Comparison of ENCODE assay signal across 19 cellular contexts in the genomic region with DNA sequence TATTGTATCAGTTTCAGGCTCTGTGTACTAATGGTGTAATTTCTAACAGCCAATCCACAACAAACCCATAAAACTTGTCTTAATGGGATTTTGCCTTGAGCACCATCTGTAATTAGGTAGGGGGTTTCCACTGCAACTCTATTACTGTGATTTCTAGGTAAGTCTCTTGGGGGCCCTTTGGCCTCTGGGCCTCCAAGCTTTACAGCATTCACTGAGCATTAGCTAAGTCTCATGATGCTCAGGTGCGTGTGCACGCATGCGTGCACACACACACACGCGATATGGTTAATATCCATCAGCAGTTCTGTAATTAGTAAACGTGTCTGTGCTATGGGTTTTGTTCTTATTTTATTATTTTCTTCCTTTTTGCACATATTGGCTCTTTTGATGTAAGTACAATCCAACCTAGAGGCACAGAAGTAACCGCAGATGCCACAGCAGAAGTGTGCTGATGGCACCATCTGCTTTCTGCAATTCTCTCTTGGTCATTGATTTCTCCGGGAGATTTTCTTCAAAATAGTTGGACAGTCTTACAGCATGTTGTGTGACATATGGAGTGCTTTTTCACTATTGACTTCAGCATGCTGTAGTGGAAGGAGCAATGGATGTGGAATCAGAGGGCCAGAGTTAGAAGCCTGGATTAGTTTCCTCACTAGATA.
DNase-seq lines count a peak whose midpoint lies in the region; TF ChIP-seq lines count a peak whose summit lies in the region.
"Had no signal": no experiment of that assay in that cellular context is flagged by ENCODE, and none has a peak within 500 bp of the region (broad histone marks: within the 10 kb centered on the region; RNA-seq: fewer than 3 reads in every experiment).

No MANE protein-coding gene starts in this region.

- H3K4me3 Mint-ChIP-seq in endothelial cell (ENCODE audit: unreplicated experiment), result no peak overlapping the region

- TF ChIP-seq CTCF in WERI-Rb-1 (IDR thresholded peaks at IDR 0.05; ENCODE audit: low read depth, low read length), result no peak
- no peak for TF ChIP-seq CTCF in endothelial cell (IDR thresholded peaks at IDR 0.05; ENCODE audit: unreplicated experiment)

- no peaks in the 10 kb centered on the region for H3K36me3 Mint-ChIP-seq in endothelial cell (ENCODE audit: low read depth, unreplicated experiment)

- H3K27ac ChIP-seq in WERI-Rb-1, result peak overlapping the region; percentile 34
- H3K27ac ChIP-seq: PC-9, SJSA1 had no signal

- H3K9me3 Mint-ChIP-seq in endothelial cell (ENCODE audit: unreplicated experiment), result no peaks in the 10 kb centered on the region

- 0 out of 2 replicates have a peak overlapping the region, but pooled peaks have one; percentile 8 for H3K4me3 ChIP-seq in WERI-Rb-1 (ENCODE audit: low read depth, low read length)
- H3K4me3 ChIP-seq: PC-9, SJSA1 had no signal

- H3K9me3 ChIP-seq in WERI-Rb-1 (ENCODE audit: severe bottlenecking), result no peaks in the 10 kb centered on the region

- no peaks in the 10 kb centered on the region for H3K27me3 Mint-ChIP-seq in endothelial cell (ENCODE audit: unreplicated experiment)

- H3K36me3 ChIP-seq in WERI-Rb-1, result no peaks in the 10 kb centered on the region
- H3K36me3 ChIP-seq: SJSA1 had no signal

- H3K4me1 Mint-ChIP-seq in endothelial cell (ENCODE audit: unreplicated experiment), result no peaks in the 10 kb centered on the region

- H3K27ac Mint-ChIP-seq in endothelial cell (ENCODE audit: unreplicated experiment), result no peak overlapping the region

- no peaks in the 10 kb centered on the region for H3K27me3 ChIP-seq in WERI-Rb-1 (ENCODE audit: insufficient read depth, low read depth, severe bottlenecking)
- H3K27me3 ChIP-seq: SJSA1 had no signal

- DNase-seq in Ammon's horn (ENCODE audit: low spot score) (peak; percentile 4), NCI-H524 treated with DMSO at 0.1 percent for 48 hours (lab: John Stamatoyannopoulos, UW) (peak; percentile 95), WERI-Rb-1 (peak; percentile 74), pons (ENCODE audit: low spot score) (peak; percentile 20), COLO829 (ENCODE audit: low spot score) (no peak), endothelial cell (ENCODE audit: low spot score) (no peak), mucosa of gallbladder (ENCODE audit: low spot score) (no peak)
- DNase-seq: 8988T, ACHN, H7, KBM-7, MV-4-11, NCI-H1105, NCI-H1436 treated with DMSO at 0.1 percent for 48 hours, NCI-H187 treated with DMSO at 0.1 percent for 48 hours, NCI-H2227 treated with DMSO at 0.1 percent for 48 hours, NCI-H748 treated with DMSO at 0.1 percent for 48 hours, PC-9 had no signal

Comparison
In these comparisons a context has a peak if more than half of its experiments do, and no peak if none do; other contexts are left out.
1. DNase-seq: peak in Ammon's horn (single experiment), NCI-H524 treated with DMSO at 0.1 percent for 48 hours (single experiment), WERI-Rb-1 (single experiment) and pons (single experiment); none in COLO829 (single experiment), endothelial cell (single experiment) and mucosa of gallbladder (single experiment).